Comparison of ENCODE assay signal across 10 cellular contexts in the genomic region with DNA sequence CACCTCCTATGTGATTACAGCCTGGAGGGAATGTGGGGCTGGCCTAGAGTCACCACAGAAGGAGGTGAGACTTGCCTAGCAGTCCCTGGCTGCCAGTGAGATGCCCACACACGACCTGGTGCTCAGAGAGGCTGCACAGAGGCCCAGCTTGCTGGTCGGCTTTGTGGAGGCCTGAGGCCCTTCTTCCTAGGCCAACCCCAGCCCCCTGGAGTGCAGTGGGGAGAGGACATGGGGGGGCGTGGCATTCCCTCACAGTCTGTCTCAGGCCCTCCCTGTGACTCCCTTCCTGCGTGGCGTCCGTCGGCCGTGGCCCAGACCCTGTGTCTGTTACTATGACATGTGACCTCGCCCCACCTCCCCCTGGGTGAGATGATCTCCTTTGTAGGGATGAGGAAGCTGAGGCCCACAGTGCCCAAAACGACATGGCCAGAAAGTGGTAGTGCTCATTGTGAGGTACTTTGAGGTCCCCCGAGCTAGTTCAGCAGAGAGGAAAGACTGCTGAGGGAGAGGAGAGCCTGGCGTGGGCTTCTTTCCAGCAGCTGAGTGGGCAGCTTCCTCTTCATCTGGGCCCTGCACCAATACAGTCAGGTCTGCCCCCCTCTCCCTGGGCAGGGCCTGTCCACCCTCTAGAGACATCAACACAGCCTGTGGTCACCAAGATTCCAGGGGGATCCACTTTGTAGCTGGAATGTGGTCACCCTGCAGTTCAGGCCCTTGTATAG. TPM values are rescaled to one million over a fixed set of nuclear protein-coding genes. Genes with fewer than 3 reads are reported as not detected.
DNase-seq lines count a peak whose midpoint lies in the region; ATAC-seq and TF ChIP-seq lines count a peak whose summit lies in the region.
"Had no signal": no experiment of that assay in that cellular context is flagged by ENCODE, and none has a peak within 500 bp of the region (broad histone marks: within the 10 kb centered on the region; RNA-seq: fewer than 3 reads in every experiment).

No MANE protein-coding gene starts in this region.

- peaks cover 35% of the 10 kb centered on the region for H3K4me1 ChIP-seq in A673 (ENCODE audit: insufficient read depth, low read length, poor library complexity, severe bottlenecking)
- peaks cover 49 to 90% (median 51%) of the 10 kb centered on the region in 3 donors for H3K4me1 ChIP-seq in esophagus squamous epithelium

- TF ChIP-seq CTCF in A673 (conservative IDR thresholded peaks at IDR 0.05; ENCODE audit: low read depth, low read length) = no peak
- no peak for TF ChIP-seq CTCF in esophagus squamous epithelium (IDR thresholded peaks at IDR 0.05)
- no peak for TF ChIP-seq CTCF in nephron (IDR thresholded peaks at IDR 0.05; ENCODE audit: unreplicated experiment in 3 of 3)

- CTCF ChIA-PET in A673 (lab: Charles Lee) = no interaction called here

- no peaks in the 10 kb centered on the region for H3K36me3 Mint-ChIP-seq in nephron (ENCODE audit: low read depth)
- H3K36me3 Mint-ChIP-seq in activated T-cell treated with anti-CD3 and anti-CD28 coated beads, Interleukin-2, amount 50 U/mL, for 72 hours (ENCODE audit: insufficient read depth in 2 of 2) = no peaks in the 10 kb centered on the region

- H3K27ac Mint-ChIP-seq in nephron = peak overlapping the region; percentile 97 to 99 (median 98)
- no peak overlapping the region for H3K27ac Mint-ChIP-seq in activated T-cell treated with anti-CD3 and anti-CD28 coated beads, Interleukin-2, amount 50 U/mL, for 72 hours
- H3K27ac Mint-ChIP-seq: T-helper 1 cell treated with Interleukin-12 subunit alpha and Interleukin-12 subunit beta and Interleukin-4 antibody, amounts not matched to agents 30 μg/mL and 1 μg/mL, for 36 hours had no signal

- POLR2A ChIA-PET in A673 (lab: Charles Lee; ENCODE audit: low non-redundant PET) = no interaction called here

- H3K4me1 Mint-ChIP-seq in nephron = peaks cover 80% of the 10 kb centered on the region
- peaks cover 6% of the 10 kb centered on the region for H3K4me1 Mint-ChIP-seq in activated T-cell treated with anti-CD3 and anti-CD28 coated beads, Interleukin-2, amount 50 U/mL, for 72 hours (ENCODE audit: low read depth)

- H3K27me3 ChIP-seq in A673 (replicated peaks; ENCODE audit: insufficient read depth, low read depth, low read length, poor library complexity) (no peaks in the 10 kb centered on the region), MG63 (no peaks in the 10 kb centered on the region), esophagus squamous epithelium (no peaks in the 10 kb centered on the region)

- no peak for ATAC-seq in activated T-cell treated with anti-CD3 and anti-CD28 coated beads, Interleukin-2, amount 50 U/mL, for 72 hours (replicated peaks in 1 of 2)
- ATAC-seq in GM18867 (IDR thresholded peaks at IDR 0.05; ENCODE audit: unreplicated experiment) = no peak

- DNase-seq in A673 (ENCODE audit: low spot score) = no peak
- peak; percentile 85 for DNase-seq in MG63
- DNase-seq in esophagus squamous epithelium (lab: John Stamatoyannopoulos, UW) = no peak
- DNase-seq in activated CD4-positive, alpha-beta T cell treated with anti-CD3 and anti-CD28 coated beads, Interleukin-2, amount 50 U/mL, for 48 hours = no peak
- no peak for DNase-seq in activated T-cell treated with anti-CD3 and anti-CD28 coated beads, Interleukin-2, amount 50 U/mL, for 72 hours
- DNase-seq in DMS79 (lab: John Stamatoyannopoulos, UW) = no peak
- DNase-seq: NCI-H2107 had no signal

- no peaks in the 10 kb centered on the region for H3K9me3 Mint-ChIP-seq in nephron
- H3K9me3 Mint-ChIP-seq in activated T-cell treated with anti-CD3 and anti-CD28 coated beads, Interleukin-2, amount 50 U/mL, for 72 hours = no peaks in the 10 kb centered on the region
- H3K9me3 Mint-ChIP-seq: T-helper 1 cell treated with Interleukin-12 subunit alpha and Interleukin-12 subunit beta and Interleukin-4 antibody, amounts not matched to agents 30 μg/mL and 1 μg/mL, for 36 hours had no signal

- peaks cover 8% of the 10 kb centered on the region for H3K27me3 Mint-ChIP-seq in nephron (ENCODE audit: low read depth)
- H3K27me3 Mint-ChIP-seq in activated T-cell treated with anti-CD3 and anti-CD28 coated beads, Interleukin-2, amount 50 U/mL, for 72 hours (ENCODE audit: low read depth) = peaks cover 12% of the 10 kb centered on the region

- intact Hi-C loops in A673 (cut with micrococcal nuclease; ENCODE audit: unreplicated experiment) (no loop called here), esophagus squamous epithelium (cut with DNase I) (no loop called here)

- no TSS peak for BruUV-seq in A673 (replicated peaks; lab: Mats Ljungman, UMichigan)

- H3K27ac ChIP-seq in A673 (ENCODE audit: low read depth, low read length, poor library complexity, severe bottlenecking) (peak overlapping the region; percentile 67), esophagus squamous epithelium (peak overlapping the region in 3 of 4 donors; percentile 38 to 88 (median 85))

- no peak for TF ChIP-seq POLR2A in esophagus squamous epithelium (IDR thresholded peaks at IDR 0.05)

- no peak overlapping the region for H3K4me3 Mint-ChIP-seq in nephron
- no peak overlapping the region for H3K4me3 Mint-ChIP-seq in activated T-cell treated with anti-CD3 and anti-CD28 coated beads, Interleukin-2, amount 50 U/mL, for 72 hours
- H3K4me3 Mint-ChIP-seq: T-helper 1 cell treated with Interleukin-12 subunit alpha and Interleukin-12 subunit beta and Interleukin-4 antibody, amounts not matched to agents 30 μg/mL and 1 μg/mL, for 36 hours had no signal

- WGBS in esophagus squamous epithelium, 2 donors = 44 to 68% methylated on average over 5 to 9 of the region's 12 CpGs

- no peaks in the 10 kb centered on the region for H3K36me3 ChIP-seq in A673 (ENCODE audit: insufficient read depth, low read length, poor library complexity, severe bottlenecking)
- H3K36me3 ChIP-seq in MG63 = no peaks in the 10 kb centered on the region
- no peaks in the 10 kb centered on the region for H3K36me3 ChIP-seq in esophagus squamous epithelium

- H3K9me3 ChIP-seq in A673 (ENCODE audit: low read depth, low read length, poor library complexity, severe bottlenecking) (no peaks in the 10 kb centered on the region), MG63 (no peaks in the 10 kb centered on the region), esophagus squamous epithelium (no peaks in the 10 kb centered on the region)

- H3K4me3 ChIP-seq in A673 (ENCODE audit: low read depth, low read length, poor library complexity, severe bottlenecking) = no peak overlapping the region
- H3K4me3 ChIP-seq in MG63 = no peak overlapping the region
- no peak overlapping the region for H3K4me3 ChIP-seq in esophagus squamous epithelium

RNA-seq across cellular contexts. Expression of gene UNC5B, which starts 29.7 kb away (rescaled TPM):
- total RNA-seq in A673 (2021) = 8.2 and 9.9 TPM in 2 replicates
- total RNA-seq in MG63 (2014; rRNA removed; shearing (Covaris generic); ENCODE audit: low replicate concordance) = 8.0 and 11.4 TPM in 2 replicates
- 10 to 100 TPM; 18.9 to 48.1 (median 28.4) TPM for total RNA-seq in esophagus squamous epithelium
- total RNA-seq in activated T-cell treated with anti-CD3 and anti-CD28 coated beads, Interleukin-2, amount 50 U/mL, for 72 hours = under 1 TPM; 0.05 to 0.12 TPM
